12 cellular contexts compared by ENCODE assay signal in genomic region chr1:244406337-244406736, GRCh38. TPM values are rescaled to one million over a fixed set of nuclear protein-coding genes. Genes with fewer than 3 reads are reported as not detected.
A peak's percentile ranks its signal among the peaks of the same experiment; 100 is the strongest.
DNase-seq lines count a peak whose midpoint lies in the region; ATAC-seq, FAIRE-seq and TF ChIP-seq lines count a peak whose summit lies in the region.
"Had no signal": no experiment of that assay in that cellular context is flagged by ENCODE, and none has a peak within 500 bp of the region (broad histone marks: within the 10 kb centered on the region; RNA-seq: fewer than 3 reads in every experiment).

No MANE protein-coding gene starts in this region.

- TF ChIP-seq POLR2A in GM12892 (IDR thresholded peaks at IDR 0.05; ENCODE audit: low read depth, low read length), result no peak

- H3K27ac ChIP-seq in substantia nigra (ENCODE audit: low read depth, low read length, poor library complexity, severe bottlenecking), result no peak overlapping the region
- H3K27ac ChIP-seq: Peyer's patch had no signal

- no peak for DNase-seq in GM12892 (ENCODE audit: insufficient read length)
- no peak for DNase-seq in substantia nigra (lab: John Stamatoyannopoulos, UW)
- DNase-seq in Ammon's horn (ENCODE audit: low spot score), result no peak
- DNase-seq in UCSD-AML1 (lab: John Stamatoyannopoulos, UW; ENCODE audit: unreplicated experiment), result no peak
- no peak for DNase-seq in NCI-H2081 treated with DMSO at 0.1 percent for 48 hours (lab: John Stamatoyannopoulos, UW)
- DNase-seq: NCI-H1694 treated with DMSO at 0.1 percent for 48 hours; Peyer's patch; spleen; stimulated activated naive CD4-positive, alpha-beta T cell treated with Interleukin-2 at 50 U/mL for 16 hours had no signal

- ATAC-seq in GM19395 (IDR thresholded peaks at IDR 0.05; ENCODE audit: unreplicated experiment), result peak; percentile 89
- peak; percentile 89 for ATAC-seq in HG02852 (IDR thresholded peaks at IDR 0.05; ENCODE audit: unreplicated experiment)
- peak; percentile 82 for ATAC-seq in HG03565 (IDR thresholded peaks at IDR 0.05; ENCODE audit: unreplicated experiment)

- FAIRE-seq in GM12892 (lab: Jason Lieb, UNC), result peak; percentile 9

RNA-seq across cellular contexts. Expression of gene ADSS2, which starts 45.4 kb away (rescaled TPM):
- polyA plus RNA-seq in GM12892 (2012; ENCODE audit: missing spikeins), result 40.1 TPM

RNA-seq across cellular contexts. Expression of gene CATSPERE, which starts 54.7 kb away (rescaled TPM):
- polyA plus RNA-seq in GM12892 (2012; ENCODE audit: missing spikeins), result not detected
